In genomic region chr2:172085460-172086159, GRCh38 we compare ENCODE assay signal across 8 cellular contexts. TPM values are rescaled to one million over a fixed set of nuclear protein-coding genes. Genes with fewer than 3 reads are reported as not detected.
A peak's percentile ranks its signal among the peaks of the same experiment; 100 is the strongest.
DNase-seq lines count a peak whose midpoint lies in the region; ATAC-seq and TF ChIP-seq lines count a peak whose summit lies in the region.

TSS of gene DLX1 (plus strand) at chr2:172085507. CDS start at chr2:172085678, 171 bp downstream.

- peaks cover 100% of the 10 kb centered on the region for H3K27me3 ChIP-seq in BLaER1

- in situ Hi-C loops in astrocyte of the spinal cord (cut with HindIII; ENCODE audit: low sequenced_read_pairs), result no loop called here

- H4K20me1 ChIP-seq in BLaER1, result peaks cover 100% of the 10 kb centered on the region

- H3K27ac Mint-ChIP-seq in mesothelial cell of epicardium, result peak within 1 kb of the TSS; percentile 99

- H3K4me2 ChIP-seq in BLaER1, result peak within 1 kb of the TSS; percentile 83

- H3K4me3 Mint-ChIP-seq in mesothelial cell of epicardium, result peak within 1 kb of the TSS; percentile 91

- ATAC-seq in GM19397 (IDR thresholded peaks at IDR 0.05; ENCODE audit: unreplicated experiment), result peak; percentile 5

- H3K4me3 ChIP-seq in BLaER1 (peak within 1 kb of the TSS; percentile 58), astrocyte of the spinal cord (ENCODE audit: low read depth, low read length) (peak within 1 kb of the TSS; percentile 41)
- H3K4me3 ChIP-seq in Jurkat, Clone E6-1 (ENCODE audit: low read length), result peak within 1 kb of the TSS; percentile 69

- H3K27me3 Mint-ChIP-seq in mesothelial cell of epicardium (ENCODE audit: low read depth), result peaks cover 97% of the 10 kb centered on the region

- DNase-seq in Jurkat, Clone E6-1 (ENCODE audit: low read depth, low spot score), result no peak
- DNase-seq in astrocyte of the spinal cord (ENCODE audit: low read depth, low spot score) (no peak), mesothelial cell of epicardium (ENCODE audit: low spot score in 2 of 2, unreplicated experiment in 2 of 2) (peak; percentile 19 to 68), SW 1271 (lab: John Stamatoyannopoulos, UW) (no peak), NCI-H2227 treated with DMSO at 0.1 percent for 48 hours (lab: John Stamatoyannopoulos, UW) (no peak)
- no peak for DNase-seq in activated CD4-positive, CD25-positive, alpha-beta regulatory T cell (lab: John Stamatoyannopoulos, UW)

- H3K9me3 Mint-ChIP-seq in mesothelial cell of epicardium, result no peaks in the 10 kb centered on the region

- peaks cover 16% of the 10 kb centered on the region for H3K4me1 ChIP-seq in BLaER1

- no peak within 1 kb of the TSS for H3K9ac ChIP-seq in BLaER1

- H3K27ac ChIP-seq in BLaER1, result no peak within 1 kb of the TSS

- no peak for TF ChIP-seq CTCF in astrocyte of the spinal cord (IDR thresholded peaks at IDR 0.05; ENCODE audit: low read depth, low read length)
- TF ChIP-seq CTCF in mesothelial cell of epicardium (IDR thresholded peaks at IDR 0.05; ENCODE audit: unreplicated experiment), result no peak

- peaks cover 59% of the 10 kb centered on the region for H3K4me1 Mint-ChIP-seq in mesothelial cell of epicardium

- H3K9me3 ChIP-seq in BLaER1, result peaks cover 27% of the 10 kb centered on the region

- H3K36me3 ChIP-seq in BLaER1, result no peaks in the 10 kb centered on the region

- H3K36me3 Mint-ChIP-seq in mesothelial cell of epicardium, result peaks cover 8% of the 10 kb centered on the region

RNA-seq across cellular contexts. Expression of gene DLX1, which starts in this region (rescaled TPM):
- polyA plus RNA-seq in Jurkat, Clone E6-1 (2012; ENCODE audit: insufficient read depth, insufficient read length), result 2.7 TPM
- total RNA-seq in mesothelial cell of epicardium, result 5.1 to 5.9 TPM (median 5.1 TPM) in 3 replicates

Comparison
In these comparisons a context has a peak if more than half of its experiments do, and no peak if none do; other contexts are left out.
1. DNase-seq: peak in mesothelial cell of epicardium (2 of 2); none in Jurkat, Clone E6-1 (single experiment), astrocyte of the spinal cord (single experiment), SW 1271 (0 of 2), NCI-H2227 treated with DMSO at 0.1 percent for 48 hours (single experiment) and activated CD4-positive, CD25-positive, alpha-beta regulatory T cell (0 of 4).
2. Peak in every context shown above with its lines, with median percentiles within 50 percentile points of each other: H3K4me3 ChIP-seq.